ENCODE assay signal across 1 cellular context in the genomic region with DNA sequence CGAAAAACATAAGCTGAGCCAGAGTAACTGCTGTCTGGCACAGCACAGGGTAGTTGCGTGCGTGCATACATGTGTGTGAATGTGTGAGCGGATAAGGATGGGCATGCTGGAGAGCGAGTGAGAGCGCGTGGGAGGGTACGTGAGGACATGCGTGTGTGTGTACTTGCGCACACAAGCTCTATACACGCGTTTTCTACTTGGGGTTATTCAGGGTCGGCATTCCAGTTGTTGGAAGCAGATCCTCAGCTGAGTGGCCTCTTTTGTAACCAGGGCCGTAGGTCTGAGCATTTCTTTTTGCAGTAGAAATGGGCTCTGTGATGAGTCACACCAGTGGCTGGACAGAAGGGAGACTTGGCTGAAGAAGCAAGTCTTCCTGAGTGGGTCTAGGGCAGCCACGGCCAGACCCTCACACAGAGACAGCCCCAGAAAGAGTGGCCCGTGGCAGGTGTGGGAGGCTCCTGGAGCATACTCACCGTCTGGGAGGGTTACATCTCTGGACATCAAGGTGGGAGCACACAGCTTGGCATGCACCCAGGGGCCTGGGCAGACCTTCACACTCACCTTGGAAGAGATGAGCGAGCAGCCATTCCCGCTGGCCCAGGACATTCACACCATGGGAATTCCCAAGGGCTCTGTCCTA.
TF ChIP-seq lines count a peak whose summit lies in the region.

No MANE protein-coding gene starts in this region.

TF ChIP-seq in A549, 52 proteins besides CTCF, POLR2A, EP300 and RAD21 (continued from another document):
- TF ChIP-seq, protein P1, sequence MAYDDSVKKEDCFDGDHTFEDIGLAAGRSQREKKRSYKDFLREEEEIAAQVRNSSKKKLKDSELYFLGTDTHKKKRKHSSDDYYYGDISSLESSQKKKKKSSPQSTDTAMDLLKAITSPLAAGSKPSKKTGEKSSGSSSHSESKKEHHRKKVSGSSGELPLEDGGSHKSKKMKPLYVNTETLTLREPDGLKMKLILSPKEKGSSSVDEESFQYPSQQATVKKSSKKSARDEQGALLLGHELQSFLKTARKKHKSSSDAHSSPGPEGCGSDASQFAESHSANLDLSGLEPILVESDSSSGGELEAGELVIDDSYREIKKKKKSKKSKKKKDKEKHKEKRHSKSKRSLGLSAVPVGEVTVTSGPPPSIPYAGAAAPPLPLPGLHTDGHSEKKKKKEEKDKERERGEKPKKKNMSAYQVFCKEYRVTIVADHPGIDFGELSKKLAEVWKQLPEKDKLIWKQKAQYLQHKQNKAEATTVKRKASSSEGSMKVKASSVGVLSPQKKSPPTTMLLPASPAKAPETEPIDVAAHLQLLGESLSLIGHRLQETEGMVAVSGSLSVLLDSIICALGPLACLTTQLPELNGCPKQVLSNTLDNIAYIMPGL (CRISPR knock-in tag; IDR thresholded peaks at IDR 0.05; ENCODE audit: borderline replicate concordance) = no peak
- TF ChIP-seq NFE2L2 (conservative IDR thresholded peaks at IDR 0.05; ENCODE audit: low read length) = no peak
- TF ChIP-seq ZNF302 (CRISPR knock-in tag; IDR thresholded peaks at IDR 0.05) = no peak
- peak; percentile 36; the same call in 1 of the 2 replicates for TF ChIP-seq NPAS2 (CRISPR knock-in tag; IDR thresholded peaks at IDR 0.05; ENCODE audit: borderline replicate concordance)
- TF ChIP-seq, protein P2, sequence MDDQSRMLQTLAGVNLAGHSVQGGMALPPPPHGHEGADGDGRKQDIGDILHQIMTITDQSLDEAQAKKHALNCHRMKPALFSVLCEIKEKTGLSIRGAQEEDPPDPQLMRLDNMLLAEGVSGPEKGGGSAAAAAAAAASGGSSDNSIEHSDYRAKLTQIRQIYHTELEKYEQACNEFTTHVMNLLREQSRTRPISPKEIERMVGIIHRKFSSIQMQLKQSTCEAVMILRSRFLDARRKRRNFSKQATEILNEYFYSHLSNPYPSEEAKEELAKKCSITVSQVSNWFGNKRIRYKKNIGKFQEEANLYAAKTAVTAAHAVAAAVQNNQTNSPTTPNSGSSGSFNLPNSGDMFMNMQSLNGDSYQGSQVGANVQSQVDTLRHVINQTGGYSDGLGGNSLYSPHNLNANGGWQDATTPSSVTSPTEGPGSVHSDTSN (IDR thresholded peaks at IDR 0.05) = no peak
- TF ChIP-seq EHMT2 (IDR thresholded peaks at IDR 0.05; ENCODE audit: low read depth) = no peak
- TF ChIP-seq ZC3H11A (IDR thresholded peaks at IDR 0.05) = no peak
- no peak for TF ChIP-seq E2F6 (IDR thresholded peaks at IDR 0.05; ENCODE audit: borderline replicate concordance, low read depth)
- no peak for TF ChIP-seq FOSB (CRISPR knock-in tag; IDR thresholded peaks at IDR 0.05)
- TF ChIP-seq EHF (CRISPR knock-in tag; IDR thresholded peaks at IDR 0.05) = no peak
- TF ChIP-seq NR3C1 (IDR thresholded peaks at IDR 0.05) = no peak
